Comparison of ENCODE assay signal across 1 cellular context in genomic region chr2:171893824-171894611, GRCh38.
TF ChIP-seq lines count a peak whose summit lies in the region.

Gene SLC25A12, minus strand, starts transcription at chr2:171894244. Its CDS starts 30 bp downstream, at chr2:171894214.

TF ChIP-seq in HepG2, 621 proteins besides CTCF, POLR2A, EP300 and RAD21 (continued from another document):
- TF ChIP-seq ZNF747 (CRISPR knock-in tag; IDR thresholded peaks at IDR 0.05; ENCODE audit: borderline replicate concordance) (no peak), MXD4 (CRISPR knock-in tag; IDR thresholded peaks at IDR 0.05) (peak; percentile 82; the same call in 1 of the 2 replicates), ZC3H4 (CRISPR knock-in tag; IDR thresholded peaks at IDR 0.05; ENCODE audit: borderline replicate concordance) (no peak), ZNF432 (CRISPR knock-in tag; IDR thresholded peaks at IDR 0.05; ENCODE audit: borderline replicate concordance) (no peak), TCF7L2 (IDR thresholded peaks at IDR 0.05; ENCODE audit: low read depth, low read length) (no peak), ZNF142 (CRISPR knock-in tag; IDR thresholded peaks at IDR 0.05) (peak; percentile 77; the same call in 1 of the 2 replicates), ZFY (CRISPR knock-in tag; IDR thresholded peaks at IDR 0.05) (peak; percentile 89), ZNF3 (CRISPR knock-in tag; IDR thresholded peaks at IDR 0.05) (no peak), SIX1 (CRISPR knock-in tag; IDR thresholded peaks at IDR 0.05; ENCODE audit: borderline replicate concordance) (no peak), ZNF354B (CRISPR knock-in tag; IDR thresholded peaks at IDR 0.05) (peak; percentile 52; the same call in 1 of the 2 replicates), NCOA2 (CRISPR knock-in tag; IDR thresholded peaks at IDR 0.05) (no peak), ZNF280D (CRISPR knock-in tag; IDR thresholded peaks at IDR 0.05) (0 out of 2 replicates have a peak, but pooled peaks have one; percentile 5), ZSCAN31 (CRISPR knock-in tag; IDR thresholded peaks at IDR 0.05; ENCODE audit: low read depth) (peak; percentile 74; the same call in 1 of the 2 replicates), MZF1 (CRISPR knock-in tag; IDR thresholded peaks at IDR 0.05; ENCODE audit: borderline replicate concordance) (no peak), AGO2 (optimal IDR thresholded peaks at IDR 0.05; ENCODE audit: low read depth, low read length) (no peak), MLX (CRISPR knock-in tag; IDR thresholded peaks at IDR 0.05) (no peak), TFDP1 (CRISPR knock-in tag; IDR thresholded peaks at IDR 0.05; ENCODE audit: borderline replicate concordance) (peak; percentile 49; the same call in 1 of the 2 replicates), MLLT10 (CRISPR knock-in tag; IDR thresholded peaks at IDR 0.05) (no peak), ZNF704 (CRISPR knock-in tag; IDR thresholded peaks at IDR 0.05; ENCODE audit: borderline replicate concordance) (peak; percentile 66; the same call in 1 of the 2 replicates), ZFP37 (CRISPR knock-in tag; IDR thresholded peaks at IDR 0.05; ENCODE audit: borderline replicate concordance) (no peak), MBNL3 (CRISPR knock-in tag; conservative IDR thresholded peaks at IDR 0.05) (no peak), SALL2 (CRISPR knock-in tag; IDR thresholded peaks at IDR 0.05) (no peak; the same call in 1 of the 2 replicates), SRF (IDR thresholded peaks at IDR 0.05; ENCODE audit: low read depth, low read length) (0 out of 2 replicates have a peak, but pooled peaks have one; percentile 1), ZSCAN21 (CRISPR knock-in tag; IDR thresholded peaks at IDR 0.05; ENCODE audit: borderline replicate concordance) (peak; percentile 50)
TF ChIP-seq in HepG2: peak in this region for 194.
